ENCODE assay signal across 8 cellular contexts in genomic region chr2:10448646-10449480, GRCh38. TPM values are rescaled to one million over a fixed set of nuclear protein-coding genes. Genes with fewer than 3 reads are reported as not detected.
A peak's percentile ranks its signal among the peaks of the same experiment; 100 is the strongest.
DNase-seq lines count a peak whose midpoint lies in the region; ATAC-seq, FAIRE-seq and TF ChIP-seq lines count a peak whose summit lies in the region.

No MANE protein-coding gene starts in this region.

- FAIRE-seq in keratinocyte (lab: Jason Lieb, UNC): no peak

- intact Hi-C loops in body of pancreas (cut with DNase I): no loop called here

- H4K20me1 ChIP-seq in keratinocyte (ENCODE audit: control insufficient read depth, extremely low read depth, insufficient read depth, low read length): peaks cover 13% of the 10 kb centered on the region

- H3K27me3 ChIP-seq in body of pancreas: no peaks in the 10 kb centered on the region
- no peaks in the 10 kb centered on the region for H3K27me3 ChIP-seq in keratinocyte (ENCODE audit: control insufficient read depth, extremely low read depth, insufficient read depth, low read length)

- 1 to 2% methylated on average over 12 to 56 of the region's 61 CpGs for WGBS in body of pancreas, 2 donors

- dilution Hi-C loops in keratinocyte (cut with MboI; ENCODE audit: extremely low pct_ligation_motif_present, low sequenced_read_pairs): no loop called here

- H2AFZ ChIP-seq in keratinocyte (ENCODE audit: control insufficient read depth, low read length): peak overlapping the region; percentile 50

- peaks cover 57% of the 10 kb centered on the region for H3K4me1 ChIP-seq in body of pancreas
- peaks cover 38% of the 10 kb centered on the region for H3K4me1 ChIP-seq in keratinocyte (ENCODE audit: control insufficient read depth, extremely low read depth, insufficient read depth, low read length)

- TF ChIP-seq CTCF in body of pancreas (IDR thresholded peaks at IDR 0.05): peak in 3 of 7 experiments; percentile 29 to 35 (median 32)
- TF ChIP-seq CTCF in keratinocyte (optimal IDR thresholded peaks at IDR 0.05 in 1 of 3, IDR thresholded peaks at IDR 0.05 in 1 of 3, conservative IDR thresholded peaks at IDR 0.05 in 1 of 3; ENCODE audit: extremely low read depth in 1 of 3, insufficient read depth in 2 of 3, low read length in 3 of 3): peak in 1 of 3 experiments; percentile 40

- H3K9me1 ChIP-seq in keratinocyte (ENCODE audit: control insufficient read depth, extremely low read depth, insufficient read depth, low read length): peaks cover 2% of the 10 kb centered on the region

- peak overlapping the region; percentile 73 for H3K9ac ChIP-seq in keratinocyte (ENCODE audit: control insufficient read depth, extremely low read depth, insufficient read depth, low read length)

- peaks cover 19% of the 10 kb centered on the region for H3K79me2 ChIP-seq in keratinocyte (ENCODE audit: control insufficient read depth, insufficient read depth, low read length)

- peaks cover 34% of the 10 kb centered on the region for H3K4me1 Mint-ChIP-seq in T-helper 2 cell treated with Interferon-gamma antibody and Interleukin-4, amounts not matched to agents 5 μg/mL and 100 μg/mL, for 36 hours (ENCODE audit: low read depth)

- peak overlapping the region; percentile 93 for H3K27ac Mint-ChIP-seq in T-helper 2 cell treated with Interferon-gamma antibody and Interleukin-4, amounts not matched to agents 5 μg/mL and 100 μg/mL, for 36 hours

- peaks cover 15% of the 10 kb centered on the region for H3K36me3 Mint-ChIP-seq in T-helper 2 cell treated with Interferon-gamma antibody and Interleukin-4, amounts not matched to agents 5 μg/mL and 100 μg/mL, for 36 hours (ENCODE audit: low read depth)

- no peaks in the 10 kb centered on the region for H3K36me3 ChIP-seq in body of pancreas (replicated peaks in 1 of 2; ENCODE audit: insufficient read depth in 1 of 2, low read depth in 2 of 2)
- peaks cover 7 to 17% of the 10 kb centered on the region in 2 experiments for H3K36me3 ChIP-seq in keratinocyte (ENCODE audit: control insufficient read depth in 2 of 2, extremely low read depth in 1 of 2, insufficient read depth in 2 of 2, low read length in 2 of 2)

- no peaks in the 10 kb centered on the region for H3K9me3 ChIP-seq in body of pancreas
- no peaks in the 10 kb centered on the region for H3K9me3 ChIP-seq in keratinocyte (ENCODE audit: control insufficient read depth, low read depth, low read length)

- ATAC-seq in GM18499 (IDR thresholded peaks at IDR 0.05; ENCODE audit: insufficient read depth, unreplicated experiment): peak; percentile 51
- peak; percentile 58 for ATAC-seq in HG02852 (IDR thresholded peaks at IDR 0.05; ENCODE audit: unreplicated experiment)
- peak; percentile 84 for ATAC-seq in body of pancreas

- H3K27ac ChIP-seq in body of pancreas: peak overlapping the region; percentile 86 to 95 (median 94)
- peak overlapping the region; percentile 76 for H3K27ac ChIP-seq in keratinocyte (ENCODE audit: control insufficient read depth, insufficient read depth, low read length)

- no peaks in the 10 kb centered on the region for H3K27me3 Mint-ChIP-seq in T-helper 2 cell treated with Interferon-gamma antibody and Interleukin-4, amounts not matched to agents 5 μg/mL and 100 μg/mL, for 36 hours (ENCODE audit: low read depth)

- peak; percentile 65 to 85 (median 84) for TF ChIP-seq POLR2A in body of pancreas (IDR thresholded peaks at IDR 0.05)

- no peaks in the 10 kb centered on the region for H3K9me3 Mint-ChIP-seq in T-helper 2 cell treated with Interferon-gamma antibody and Interleukin-4, amounts not matched to agents 5 μg/mL and 100 μg/mL, for 36 hours

- H3K4me2 ChIP-seq in keratinocyte (ENCODE audit: control insufficient read depth, extremely low read depth, insufficient read depth, low read depth, low read length): peak overlapping the region; percentile 65

- peak overlapping the region; percentile 88 for H3K4me3 Mint-ChIP-seq in T-helper 2 cell treated with Interferon-gamma antibody and Interleukin-4, amounts not matched to agents 5 μg/mL and 100 μg/mL, for 36 hours

- DNase-seq in NCI-H1436 treated with DMSO at 0.1 percent for 48 hours (lab: John Stamatoyannopoulos, UW) (peak; percentile 69), body of pancreas (peak; percentile 93 to 94 (median 94)), keratinocyte (ENCODE audit: low read depth, low spot score) (no peak), occipital lobe (lab: John Stamatoyannopoulos, UW) (no peak)
- DNase-seq in T-helper 2 cell treated with Interferon-gamma antibody and Interleukin-4, amounts not matched to agents 5 μg/mL and 100 μg/mL, for 36 hours (ENCODE audit: low spot score): peak; percentile 94
- peak; percentile 88 to 91 for DNase-seq in stimulated activated CD4-positive, alpha-beta T cell treated with anti-CD3 and anti-CD28 coated beads, Interleukin-15, amount 100 ng/mL, for 48 hours (ENCODE audit: low read depth in 2 of 2)

- H3K4me3 ChIP-seq in body of pancreas (peak overlapping the region; percentile 32 to 34), keratinocyte (ENCODE audit: control insufficient read depth in 2 of 3, extremely low read depth in 1 of 3, insufficient read depth in 2 of 3, low read depth in 1 of 3, low read length in 3 of 3) (peak overlapping the region; percentile 23 to 54 (median 28))

RNA-seq across cellular contexts. Expression of gene ODC1, which starts 0.7 kb away (rescaled TPM):
- total RNA-seq in body of pancreas: 10 to 100 TPM; 31.9 to 59.7 TPM
- 501 to 637 TPM (median 613 TPM) in 3 replicates for polyA plus RNA-seq in keratinocyte
- 17.0 TPM for polyA plus RNA-seq in keratinocyte (2011; ENCODE audit: low read depth)
- polyA plus RNA-seq in keratinocyte (2011; cell fraction: cytosol; rRNA removed): 683 and 864 TPM in 2 replicates
- 272 and 323 TPM in 2 replicates for polyA plus RNA-seq in keratinocyte (2011; cell fraction: nucleus; rRNA removed)
- 36.4 and 382 TPM in 2 replicates for polyA plus RNA-seq in keratinocyte (2012; ENCODE audit: low replicate concordance)
- polyA minus RNA-seq in keratinocyte: 222 to 540 TPM (median 484 TPM) in 3 replicates
- polyA minus RNA-seq in keratinocyte (2011; cell fraction: cytosol; rRNA and poly(A)+ RNA removed): 366 TPM
- polyA minus RNA-seq in keratinocyte (2011; cell fraction: nucleus; rRNA and poly(A)+ RNA removed): 86.1 and 158 TPM in 2 replicates
- 167 TPM for total RNA-seq in occipital lobe

Comparison
In these comparisons a context has a peak if more than half of its experiments do, and no peak if none do; other contexts are left out.
1. DNase-seq: peak in NCI-H1436 treated with DMSO at 0.1 percent for 48 hours (single experiment), T-helper 2 cell treated with Interferon-gamma antibody and Interleukin-4, amounts not matched to agents 5 μg/mL and 100 μg/mL, for 36 hours (single experiment), body of pancreas (4 of 4) and stimulated activated CD4-positive, alpha-beta T cell treated with anti-CD3 and anti-CD28 coated beads, Interleukin-15, amount 100 ng/mL, for 48 hours (2 of 2); none in keratinocyte (single experiment) and occipital lobe (single experiment).
2. Peak in every context shown above with its lines, with median percentiles within 50 percentile points of each other: ATAC-seq.